8 cellular contexts compared by ENCODE assay signal in the genomic region with DNA sequence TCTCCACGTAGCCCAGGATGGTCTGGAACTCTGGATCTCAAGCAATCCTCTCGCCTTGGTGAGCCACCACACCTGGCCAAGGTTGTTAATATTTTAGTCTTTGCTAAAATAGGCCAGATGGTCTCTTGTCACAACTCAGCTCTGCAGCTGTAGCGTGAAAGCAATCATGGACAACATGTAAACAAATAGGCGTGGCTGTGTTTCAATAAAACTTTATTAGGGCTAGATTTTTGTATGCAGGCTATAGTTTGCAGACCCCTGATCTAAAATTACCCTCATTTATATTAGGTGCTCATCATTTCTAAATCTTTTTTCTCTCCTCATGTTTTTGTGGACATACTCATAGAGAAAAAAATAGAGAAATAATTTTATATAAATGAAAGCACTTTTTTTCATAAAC.
"Had no signal": no experiment of that assay in that cellular context is flagged by ENCODE, and none has a peak within 500 bp of the region (broad histone marks: within the 10 kb centered on the region; RNA-seq: fewer than 3 reads in every experiment).

No MANE protein-coding gene starts in this region.

- ATAC-seq: GM23338 had no signal

- H3K4me3 Mint-ChIP-seq: GM23338, H9 had no signal

- FAIRE-seq: H1, H54 had no signal

- H3K4me3 ChIP-seq: GM23338 had no signal

- H3K4me2 ChIP-seq: GM23338 had no signal

- H2AFZ ChIP-seq: GM23338 had no signal

- DNase-seq: H9, HCEC 1CT, IMR-90, KBM-7 had no signal

- H3K27ac Mint-ChIP-seq: GM23338, H9 had no signal

- H3K27ac ChIP-seq: HL-60 had no signal

- H3K4me1 Mint-ChIP-seq: GM23338, H9 had no signal
